In the genomic region with DNA sequence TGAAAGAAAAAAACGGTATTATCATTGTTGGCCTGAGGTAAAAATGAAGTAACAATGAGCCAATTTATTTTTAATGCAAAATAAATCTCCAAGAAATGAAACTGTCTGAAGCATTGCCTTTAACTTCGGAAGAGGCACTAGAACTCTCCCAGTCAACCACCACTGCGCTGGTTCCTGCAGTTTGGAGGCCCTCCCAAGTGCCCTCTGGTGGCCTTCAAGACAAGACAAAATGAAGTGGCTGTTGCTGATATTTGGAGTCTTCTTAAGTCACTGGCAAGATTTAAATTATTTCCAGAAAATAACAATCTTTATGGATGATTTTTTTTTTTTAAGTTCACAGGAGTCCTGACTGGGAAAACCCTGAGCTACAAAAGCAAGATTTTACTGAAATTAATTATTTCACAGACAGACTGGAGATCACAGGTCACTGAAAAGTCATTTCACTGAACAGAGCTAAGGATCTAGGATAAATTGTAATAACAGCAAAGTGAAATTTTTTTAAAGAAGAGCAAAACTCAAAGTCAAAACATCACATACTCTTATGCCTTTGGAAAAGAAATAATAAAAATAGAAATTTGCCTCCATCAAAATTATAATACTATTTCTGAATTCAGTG, we compare ENCODE assay signal across 1 cellular context.
TF ChIP-seq lines count a peak whose summit lies in the region.

No MANE protein-coding gene starts in this region.

TF ChIP-seq in GM23338, 12 proteins besides CTCF, POLR2A, EP300 and RAD21 (continued from another document):
- TF ChIP-seq, protein P1, sequence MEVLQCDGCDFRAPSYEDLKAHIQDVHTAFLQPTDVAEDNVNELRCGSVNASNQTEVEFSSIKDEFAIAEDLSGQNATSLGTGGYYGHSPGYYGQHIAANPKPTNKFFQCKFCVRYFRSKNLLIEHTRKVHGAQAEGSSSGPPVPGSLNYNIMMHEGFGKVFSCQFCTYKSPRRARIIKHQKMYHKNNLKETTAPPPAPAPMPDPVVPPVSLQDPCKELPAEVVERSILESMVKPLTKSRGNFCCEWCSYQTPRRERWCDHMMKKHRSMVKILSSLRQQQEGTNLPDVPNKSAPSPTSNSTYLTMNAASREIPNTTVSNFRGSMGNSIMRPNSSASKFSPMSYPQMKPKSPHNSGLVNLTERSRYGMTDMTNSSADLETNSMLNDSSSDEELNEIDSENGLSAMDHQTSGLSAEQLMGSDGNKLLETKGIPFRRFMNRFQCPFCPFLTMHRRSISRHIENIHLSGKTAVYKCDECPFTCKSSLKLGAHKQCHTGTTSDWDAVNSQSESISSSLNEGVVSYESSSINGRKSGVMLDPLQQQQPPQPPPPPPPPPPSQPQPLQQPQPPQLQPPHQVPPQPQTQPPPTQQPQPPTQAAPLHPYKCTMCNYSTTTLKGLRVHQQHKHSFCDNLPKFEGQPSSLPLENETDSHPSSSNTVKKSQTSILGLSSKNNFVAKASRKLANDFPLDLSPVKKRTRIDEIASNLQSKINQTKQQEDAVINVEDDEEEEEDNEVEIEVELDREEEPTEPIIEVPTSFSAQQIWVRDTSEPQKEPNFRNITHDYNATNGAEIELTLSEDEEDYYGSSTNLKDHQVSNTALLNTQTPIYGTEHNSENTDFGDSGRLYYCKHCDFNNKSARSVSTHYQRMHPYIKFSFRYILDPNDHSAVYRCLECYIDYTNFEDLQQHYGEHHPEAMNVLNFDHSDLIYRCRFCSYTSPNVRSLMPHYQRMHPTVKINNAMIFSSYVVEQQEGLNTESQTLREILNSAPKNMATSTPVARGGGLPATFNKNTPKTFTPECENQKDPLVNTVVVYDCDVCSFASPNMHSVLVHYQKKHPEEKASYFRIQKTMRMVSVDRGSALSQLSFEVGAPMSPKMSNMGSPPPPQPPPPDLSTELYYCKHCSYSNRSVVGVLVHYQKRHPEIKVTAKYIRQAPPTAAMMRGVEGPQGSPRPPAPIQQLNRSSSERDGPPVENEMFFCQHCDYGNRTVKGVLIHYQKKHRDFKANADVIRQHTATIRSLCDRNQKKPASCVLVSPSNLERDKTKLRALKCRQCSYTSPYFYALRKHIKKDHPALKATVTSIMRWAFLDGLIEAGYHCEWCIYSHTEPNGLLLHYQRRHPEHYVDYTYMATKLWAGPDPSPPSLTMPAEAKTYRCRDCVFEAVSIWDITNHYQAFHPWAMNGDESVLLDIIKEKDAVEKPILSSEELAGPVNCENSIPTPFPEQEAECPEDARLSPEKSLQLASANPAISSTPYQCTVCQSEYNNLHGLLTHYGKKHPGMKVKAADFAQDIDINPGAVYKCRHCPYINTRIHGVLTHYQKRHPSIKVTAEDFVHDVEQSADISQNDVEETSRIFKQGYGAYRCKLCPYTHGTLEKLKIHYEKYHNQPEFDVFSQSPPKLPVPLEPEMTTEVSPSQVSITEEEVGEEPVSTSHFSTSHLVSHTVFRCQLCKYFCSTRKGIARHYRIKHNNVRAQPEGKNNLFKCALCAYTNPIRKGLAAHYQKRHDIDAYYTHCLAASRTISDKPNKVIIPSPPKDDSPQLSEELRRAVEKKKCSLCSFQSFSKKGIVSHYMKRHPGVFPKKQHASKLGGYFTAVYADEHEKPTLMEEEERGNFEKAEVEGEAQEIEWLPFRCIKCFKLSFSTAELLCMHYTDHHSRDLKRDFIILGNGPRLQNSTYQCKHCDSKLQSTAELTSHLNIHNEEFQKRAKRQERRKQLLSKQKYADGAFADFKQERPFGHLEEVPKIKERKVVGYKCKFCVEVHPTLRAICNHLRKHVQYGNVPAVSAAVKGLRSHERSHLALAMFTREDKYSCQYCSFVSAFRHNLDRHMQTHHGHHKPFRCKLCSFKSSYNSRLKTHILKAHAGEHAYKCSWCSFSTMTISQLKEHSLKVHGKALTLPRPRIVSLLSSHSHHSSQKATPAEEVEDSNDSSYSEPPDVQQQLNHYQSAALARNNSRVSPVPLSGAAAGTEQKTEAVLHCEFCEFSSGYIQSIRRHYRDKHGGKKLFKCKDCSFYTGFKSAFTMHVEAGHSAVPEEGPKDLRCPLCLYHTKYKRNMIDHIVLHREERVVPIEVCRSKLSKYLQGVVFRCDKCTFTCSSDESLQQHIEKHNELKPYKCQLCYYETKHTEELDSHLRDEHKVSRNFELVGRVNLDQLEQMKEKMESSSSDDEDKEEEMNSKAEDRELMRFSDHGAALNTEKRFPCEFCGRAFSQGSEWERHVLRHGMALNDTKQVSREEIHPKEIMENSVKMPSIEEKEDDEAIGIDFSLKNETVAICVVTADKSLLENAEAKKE (CRISPR knock-in tag; IDR thresholded peaks at IDR 0.05): peak; percentile 57; the same call in 1 of the 2 replicates
- TF ChIP-seq STAT1 (IDR thresholded peaks at IDR 0.05; ENCODE audit: unreplicated experiment): no peak
- TF ChIP-seq ZNF331 (CRISPR knock-in tag; IDR thresholded peaks at IDR 0.05; ENCODE audit: low read depth): no peak
TF ChIP-seq in GM23338: peak in this region for 1.
